ENCODE assay signal across 31 cellular contexts in genomic region chr1:2348346-2349275, GRCh38. TPM values are rescaled to one million over a fixed set of nuclear protein-coding genes. Genes with fewer than 3 reads are reported as not detected.
DNase-seq lines count a peak whose midpoint lies in the region; ATAC-seq, FAIRE-seq and TF ChIP-seq lines count a peak whose summit lies in the region.
"Had no signal": no experiment of that assay in that cellular context is flagged by ENCODE, and none has a peak within 500 bp of the region (broad histone marks: within the 10 kb centered on the region; RNA-seq: fewer than 3 reads in every experiment).

No MANE protein-coding gene starts in this region.

- no peak for FAIRE-seq in H1 (lab: Jason Lieb, UNC)
- FAIRE-seq: A204.1, endothelial cell of umbilical vein, GM18507, GM19239, H54 had no signal

- no peaks in the 10 kb centered on the region for H3K36me3 ChIP-seq in H1 (ENCODE audit: control insufficient read depth in 2 of 4, insufficient read depth in 4 of 4, low read length in 3 of 4)
- H3K36me3 ChIP-seq in mucosa of descending colon (ENCODE audit: low read depth) = no peaks in the 10 kb centered on the region
- H3K36me3 ChIP-seq in spleen = no peaks in the 10 kb centered on the region
- H3K36me3 ChIP-seq: adrenal gland, gastrocnemius medialis, vagina had no signal

- H3K56ac ChIP-seq in H1 (replicated peaks; ENCODE audit: insufficient read length, low read depth, low read length) = no peak overlapping the region

- TF ChIP-seq RAD21 in H1 (IDR thresholded peaks at IDR 0.05 in 1 of 2, conservative IDR thresholded peaks at IDR 0.05 in 1 of 2; ENCODE audit: low read depth in 2 of 2, low read length in 2 of 2) = no peak

- H3K9me3 ChIP-seq in H1 (ENCODE audit: insufficient read depth in 2 of 2, low read depth in 1 of 2, low read length in 1 of 2) (no peaks in the 10 kb centered on the region), mucosa of descending colon (no peaks in the 10 kb centered on the region), spleen (no peaks in the 10 kb centered on the region)
- H3K9me3 ChIP-seq: adrenal gland, gastrocnemius medialis, testis, vagina had no signal

- H3K4me1 ChIP-seq in H1 (replicated peaks in 1 of 4; ENCODE audit: control insufficient read depth in 3 of 4, insufficient read depth in 4 of 4, low read length in 3 of 4) (no peaks in the 10 kb centered on the region), mucosa of descending colon (ENCODE audit: low read depth) (no peaks in the 10 kb centered on the region), spleen (no peaks in the 10 kb centered on the region)
- H3K4me1 ChIP-seq: adrenal gland, gastrocnemius medialis, vagina had no signal

- H3K79me2 ChIP-seq in H1 (ENCODE audit: control insufficient read depth in 1 of 2, insufficient read depth in 2 of 2, low read length in 2 of 2) = no peaks in the 10 kb centered on the region

- no peak overlapping the region for H3K4me3 ChIP-seq in H1 (ENCODE audit: extremely low read depth in 1 of 4, insufficient read depth in 2 of 4, low read depth in 3 of 4, low read length in 4 of 4)
- H3K4me3 ChIP-seq in mucosa of descending colon = no peak overlapping the region
- H3K4me3 ChIP-seq in spleen = no peak overlapping the region
- H3K4me3 ChIP-seq: adrenal gland, gastrocnemius medialis, testis, vagina had no signal

- no peak overlapping the region for H2BK15ac ChIP-seq in H1 (ENCODE audit: low read length)

- H3K4ac ChIP-seq in H1 (replicated peaks; ENCODE audit: insufficient read length, low read depth, low read length) = no peak overlapping the region

- H3K4me2 ChIP-seq in H1 (ENCODE audit: insufficient read depth in 1 of 2, low read depth in 2 of 2, low read length in 2 of 2) = no peak overlapping the region

- no peak overlapping the region for H3K23ac ChIP-seq in H1 (ENCODE audit: insufficient read length)

- no peak overlapping the region for H2BK5ac ChIP-seq in H1 (ENCODE audit: low read depth, low read length)

- peak overlapping the region; percentile 65; the same call in 1 of the 2 replicates for H4K8ac ChIP-seq in H1 (ENCODE audit: extremely low read depth, insufficient read depth, low read length)

- no peak for TF ChIP-seq CTCF in H1 (IDR thresholded peaks at IDR 0.05; ENCODE audit: control extremely low read depth in 1 of 3, insufficient read depth in 1 of 3, low read depth in 1 of 3, low read length in 3 of 3)
- no peak for TF ChIP-seq CTCF in mucosa of descending colon (IDR thresholded peaks at IDR 0.05)
- no peak for TF ChIP-seq CTCF in spleen (IDR thresholded peaks at IDR 0.05 in 8 of 11, conservative IDR thresholded peaks at IDR 0.05 in 3 of 11)

- no peak overlapping the region for H3K18ac ChIP-seq in H1 (ENCODE audit: extremely low read depth, low read length)

- H2BK20ac ChIP-seq in H1 (ENCODE audit: low read length) = no peak overlapping the region

- CTCF ChIA-PET in H1 (lab: Charles Lee; ENCODE audit: partially characterized antibody) = interaction anchor here (0.9 kb wide), 1 partner anchor 13 kb away, joined by 3 read pairs; no protein-coding TSS in a partner anchor

- no peak overlapping the region for H4K5ac ChIP-seq in H1 (ENCODE audit: insufficient read length, low read depth, low read length)

- TF ChIP-seq EP300 in H1 (IDR thresholded peaks at IDR 0.05; ENCODE audit: borderline replicate concordance in 1 of 2, low read depth in 2 of 2, low read length in 2 of 2) = no peak

- 94% methylated on average over 48 of the region's 59 CpGs; no CpG with 5 or more reads in 1 of the 2 experiments for WGBS in H1 (ENCODE audit: extremely low coverage in 1 of 2, insufficient coverage in 1 of 2, insufficient read length in 1 of 2, insufficient replicate concordance in 2 of 2, low coverage in 1 of 2, low lambda C conversion rate in 2 of 2, missing lambda C conversion rate in 1 of 2), 2 experiments
- WGBS in spleen, 5 donors = 90 to 95% (median 92%) methylated on average over 42 to 59 of the region's 59 CpGs

- H3K14ac ChIP-seq in H1 (ENCODE audit: insufficient read length) = no peak overlapping the region

- no peak overlapping the region for H2BK120ac ChIP-seq in H1 (replicated peaks; ENCODE audit: low read depth, low read length)

- no peak for ATAC-seq in Right ventricle myocardium inferior
- ATAC-seq in left cardiac atrium = no peak
- ATAC-seq in mucosa of descending colon = no peak
- ATAC-seq in GM18909 (IDR thresholded peaks at IDR 0.05; ENCODE audit: poor library complexity, unreplicated experiment) = no peak
- ATAC-seq: activated CD4-positive, alpha-beta T cell treated with anti-CD3 and anti-CD28 coated beads for 36 hours; activated CD8-positive, alpha-beta T cell treated with anti-CD3 and anti-CD28 coated beads for 36 hours; activated T-helper 17 cell treated with anti-CD3 and anti-CD28 coated beads, Interleukin-2, amount 50 U/mL, for 72 hours; gastrocnemius medialis had no signal

- peak overlapping the region; percentile 27; the same call in 1 of the 2 replicates for H2BK12ac ChIP-seq in H1 (ENCODE audit: low read depth, low read length)

- H2AFZ ChIP-seq in H1 (ENCODE audit: low read length) = no peak overlapping the region

- H3K27me3 ChIP-seq in H1 (replicated peaks in 1 of 4; ENCODE audit: control insufficient read depth in 3 of 4, extremely low read depth in 1 of 4, insufficient read depth in 3 of 4, low read length in 3 of 4) (no peaks in the 10 kb centered on the region), spleen (replicated peaks in 1 of 7) (no peaks in the 10 kb centered on the region)
- H3K27me3 ChIP-seq: adrenal gland, gastrocnemius medialis, testis, vagina had no signal

- TF ChIP-seq POLR2A in H1 (IDR thresholded peaks at IDR 0.05; ENCODE audit: control extremely low read depth in 1 of 2, low read depth in 2 of 2, low read length in 2 of 2) = no peak
- TF ChIP-seq POLR2A in spleen (IDR thresholded peaks at IDR 0.05) = no peak

- H4K20me1 ChIP-seq in H1 (replicated peaks in 1 of 2; ENCODE audit: control insufficient read depth in 1 of 2, insufficient read depth in 2 of 2, low read length in 2 of 2) = peaks cover 0 to 3% of the 10 kb centered on the region in 2 experiments

- POLR2A ChIA-PET in H1 (lab: Charles Lee; ENCODE audit: partially characterized antibody) = no interaction called here

- intact Hi-C loops in Right ventricle myocardium inferior (cut with DNase I) (no loop called here), left cardiac atrium (cut with DNase I) (no loop called here), mucosa of descending colon (cut with DNase I, micrococcal nuclease) (no loop called here), spleen (cut with DNase I; ENCODE audit: low total_unique reads) (no loop called here)

- H4K91ac ChIP-seq in H1 (replicated peaks; ENCODE audit: insufficient read length, low read length) = no peak overlapping the region

- H2AK5ac ChIP-seq in H1 (ENCODE audit: low read depth, low read length) = no peak overlapping the region

- H3K23me2 ChIP-seq in H1 (ENCODE audit: low read depth, low read length) = no peaks in the 10 kb centered on the region

- H3K79me1 ChIP-seq in H1 (ENCODE audit: low read depth, low read length) = no peaks in the 10 kb centered on the region

- H3K27ac ChIP-seq in H1 (ENCODE audit: low read depth, low read length) = no peak overlapping the region
- H3K27ac ChIP-seq in spleen = no peak overlapping the region
- H3K27ac ChIP-seq: adrenal gland, gastrocnemius medialis, testis, vagina had no signal

- DNase-seq in Right ventricle myocardium inferior (ENCODE audit: missing footprints) (peak; percentile 46), left cardiac atrium (no peak), H1 (ENCODE audit: low read depth in 1 of 2, low spot score in 2 of 2) (no peak), mucosa of descending colon (peak in 2 of 3 donors; percentile 9 to 29), spleen (peak; percentile 51), middle frontal gyrus (ENCODE audit: extremely low spot score, low spot score) (no peak), NCI-H82 treated with DMSO at 0.1 percent for 48 hours (lab: John Stamatoyannopoulos, UW; ENCODE audit: unreplicated experiment) (no peak)
- DNase-seq: activated CD4-positive, alpha-beta T cell treated with anti-CD3 and anti-CD28 coated beads for 36 hours; activated CD8-positive, alpha-beta T cell treated with anti-CD3 and anti-CD28 coated beads for 36 hours; activated naive CD4-positive, alpha-beta T cell treated with anti-CD3 and anti-CD28 coated beads, Interleukin-2, amount 10 ng/mL, durations not matched to agents 7 days and 5 days; adrenal gland; CD4-positive, CD25-positive, alpha-beta regulatory T cell; gastrocnemius medialis; hippocampal formation; KBM-7; NCI-H1092; NCI-H1694; NCI-H446 treated with DMSO at 0.1 percent for 48 hours; NCI-H82; occipital lobe; stimulated activated CD4-positive, alpha-beta T cell treated with anti-CD3 and anti-CD28 coated beads, Interleukin-2, amount 100 ng/mL, for 24 hours; T-helper 2 cell; testis had no signal

- 0 out of 7 replicates have a peak overlapping the region, but pooled peaks of 1 of the 4 experiments have one; percentile 18 for H3K9ac ChIP-seq in H1 (replicated peaks in 1 of 4; ENCODE audit: extremely low read depth in 1 of 4, low read depth in 3 of 4, low read length in 3 of 4)

RNA-seq across cellular contexts. Expression of gene MORN1, which starts 42.7 kb away (rescaled TPM):
- total RNA-seq in Right ventricle myocardium inferior (4.9 TPM), left cardiac atrium (1 to 10 TPM; 3.7 to 4.9 TPM), mucosa of descending colon (10 to 100 TPM; 13.1 to 17.4 (median 13.4) TPM), spleen (10 to 100 TPM in 2 of 7 donors, 1 to 10 TPM in 5; 5.9 to 13.5 (median 8.4) TPM)
- total RNA-seq in H1 (2021; fragmentation: NEBNext Ultra II Directional; extraction: Animal tissue kit (Norgen Biotek cat#: 25700)) = 9.1 and 10.5 TPM in 2 replicates
- polyA plus RNA-seq in H1 (2011; rRNA removed) (5.0 and 7.6 TPM in 2 replicates), spleen (1 to 10 TPM; 1.9 to 5.8 (median 2.2) TPM)
- polyA plus RNA-seq in H1 (2011; cell fraction: cytosol; rRNA removed) = 6.9 TPM
- polyA plus RNA-seq in H1 (2011; cell fraction: nucleus; rRNA removed) = 15.8 TPM
- 4.3 to 8.9 TPM (median 7.8 TPM) in 4 replicates for polyA plus RNA-seq in H1 (2012, experiment 1 of 2)
- polyA plus RNA-seq in H1 (2012, experiment 2 of 2) = 2.9 TPM
- 3.5 TPM for polyA plus RNA-seq in H1 (2013, experiment 1 of 2)
- polyA plus RNA-seq in H1 (2013, experiment 2 of 2) = 3.7 TPM
- 9.2 and 11.9 TPM in 2 replicates for polyA minus RNA-seq in H1 (2011; rRNA and poly(A)+ RNA removed)
- 7.9 TPM for polyA minus RNA-seq in H1 (2011; cell fraction: cytosol; rRNA and poly(A)+ RNA removed)
- 14.4 TPM for polyA minus RNA-seq in H1 (2011; cell fraction: nucleus; rRNA and poly(A)+ RNA removed)

RNA-seq across cellular contexts. Expression of gene RER1, which starts 43.0 kb away (rescaled TPM):
- total RNA-seq in Right ventricle myocardium inferior (85.8 TPM), left cardiac atrium (100 to 1,000 TPM in 1 of 2 donors, 10 to 100 TPM in 1; 96.2 to 105 TPM), mucosa of descending colon (100 to 1,000 TPM; 151 to 217 (median 193) TPM), spleen (100 to 1,000 TPM in 3 of 7 donors, 10 to 100 TPM in 4; 70.1 to 131 (median 91.8) TPM)
- total RNA-seq in H1 (2021; fragmentation: NEBNext Ultra II Directional; extraction: Animal tissue kit (Norgen Biotek cat#: 25700)) = 92.0 and 102 TPM in 2 replicates
- polyA plus RNA-seq in H1 (2011; rRNA removed) (120 and 134 TPM in 2 replicates), spleen (10 to 100 TPM; 51.1 to 77.0 (median 68.7) TPM)
- 93.7 TPM for polyA plus RNA-seq in H1 (2011; cell fraction: cytosol; rRNA removed)
- polyA plus RNA-seq in H1 (2011; cell fraction: nucleus; rRNA removed) = 63.8 TPM
- 70.3 to 94.7 TPM (median 80.1 TPM) in 4 replicates for polyA plus RNA-seq in H1 (2012, experiment 1 of 2)
- polyA plus RNA-seq in H1 (2012, experiment 2 of 2) = 37.7 TPM
- 96.9 TPM for polyA plus RNA-seq in H1 (2013, experiment 1 of 2)
- 106 TPM for polyA plus RNA-seq in H1 (2013, experiment 2 of 2)
- 133 and 151 TPM in 2 replicates for polyA minus RNA-seq in H1 (2011; rRNA and poly(A)+ RNA removed)
- 34.6 TPM for polyA minus RNA-seq in H1 (2011; cell fraction: cytosol; rRNA and poly(A)+ RNA removed)
- 20.3 TPM for polyA minus RNA-seq in H1 (2011; cell fraction: nucleus; rRNA and poly(A)+ RNA removed)

Comparison
In these comparisons a context has a peak if more than half of its experiments do, and no peak if none do; other contexts are left out.
1. DNase-seq: peak in Right ventricle myocardium inferior (single experiment), mucosa of descending colon (2 of 3) and spleen (single experiment); none in left cardiac atrium (single experiment), H1 (0 of 2), middle frontal gyrus (single experiment) and NCI-H82 treated with DMSO at 0.1 percent for 48 hours (single experiment).